Comparison of ENCODE assay signal across 8 cellular contexts in the genomic region with DNA sequence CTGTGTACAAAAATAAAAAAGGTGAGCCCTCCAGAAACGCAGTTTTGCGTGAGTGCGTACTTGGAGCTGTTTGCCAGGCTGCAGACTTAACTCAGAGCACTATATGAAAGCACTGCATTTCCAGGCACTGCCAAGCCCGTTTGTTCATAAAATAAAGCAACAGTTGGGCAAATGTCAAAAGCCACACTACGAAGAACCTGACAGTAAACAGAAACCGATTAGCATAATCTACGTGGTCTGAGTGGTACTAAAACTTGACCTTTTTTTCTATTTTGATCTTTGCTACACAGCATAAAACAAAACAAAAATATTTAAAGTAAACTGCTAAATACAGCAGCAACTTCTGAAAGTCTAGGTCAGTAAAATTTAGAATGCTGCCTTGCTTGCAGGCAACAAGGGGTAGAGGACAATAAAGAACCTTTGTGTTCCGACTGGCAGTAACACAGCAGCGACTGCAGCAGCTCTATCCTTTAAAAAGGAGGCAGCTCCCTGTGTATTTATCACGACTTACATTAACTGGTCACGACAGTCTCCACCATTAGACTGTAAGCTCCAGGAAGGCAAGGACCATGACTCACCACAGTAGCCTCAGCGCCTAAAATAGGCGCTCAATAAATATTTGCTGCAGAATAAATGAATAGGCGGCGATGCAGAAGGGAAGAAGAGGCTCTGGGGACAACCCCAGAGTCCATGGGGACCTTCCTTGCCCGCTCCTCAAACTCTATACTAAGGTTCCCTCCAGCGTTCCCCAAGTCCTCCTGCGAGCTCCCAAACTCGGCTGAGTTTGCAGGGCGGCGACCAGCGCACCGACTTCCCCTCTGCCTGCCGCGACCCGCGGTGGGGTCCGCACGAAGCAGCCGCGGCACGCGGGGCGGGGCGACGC. TPM values are rescaled to one million over a fixed set of nuclear protein-coding genes. Genes with fewer than 3 reads are reported as not detected.
DNase-seq lines count a peak whose midpoint lies in the region; ATAC-seq and TF ChIP-seq lines count a peak whose summit lies in the region.

No MANE protein-coding gene starts in this region.

- H3K36me3 ChIP-seq in mucosa of descending colon (ENCODE audit: low read depth) = no peaks in the 10 kb centered on the region

- H3K36me3 Mint-ChIP-seq in CD4-positive, alpha-beta T cell (ENCODE audit: low read depth) = peaks cover 50% of the 10 kb centered on the region
- H3K36me3 Mint-ChIP-seq in effector memory CD8-positive, alpha-beta T cell (ENCODE audit: insufficient read depth) = peaks cover 19% of the 10 kb centered on the region

- H3K4me3 Mint-ChIP-seq in CD4-positive, alpha-beta T cell = peak overlapping the region; percentile 99
- H3K4me3 Mint-ChIP-seq in effector memory CD8-positive, alpha-beta T cell = peak overlapping the region; percentile 89 to 95

- TF ChIP-seq CTCF in CD4-positive, alpha-beta T cell (IDR thresholded peaks at IDR 0.05) = no peak
- TF ChIP-seq CTCF in HL-60 (IDR thresholded peaks at IDR 0.05; ENCODE audit: insufficient read depth, low read length) (no peak), mucosa of descending colon (IDR thresholded peaks at IDR 0.05) (no peak)

- peak overlapping the region; percentile 98 for H3K27ac Mint-ChIP-seq in CD4-positive, alpha-beta T cell
- peak overlapping the region; percentile 96 for H3K27ac Mint-ChIP-seq in effector memory CD8-positive, alpha-beta T cell

- CTCF ChIA-PET in CD4-positive, alpha-beta T cell (lab: Charles Lee) = no interaction called here

- H3K27me3 ChIP-seq in CD4-positive, alpha-beta T cell (ENCODE audit: control insufficient read depth, insufficient read depth, low read length) = no peaks in the 10 kb centered on the region
- no peaks in the 10 kb centered on the region for H3K27me3 ChIP-seq in HL-60 (ENCODE audit: insufficient read depth, poor library complexity, severe bottlenecking)

- H3K4me3 ChIP-seq in HL-60 (replicated peaks; ENCODE audit: insufficient read depth, low read length) (peak overlapping the region; percentile 92), mucosa of descending colon (peak overlapping the region; percentile 60)

- H3K27me3 Mint-ChIP-seq in CD4-positive, alpha-beta T cell = no peaks in the 10 kb centered on the region
- H3K27me3 Mint-ChIP-seq in effector memory CD8-positive, alpha-beta T cell = no peaks in the 10 kb centered on the region

- no peak for ATAC-seq in CD4-positive, alpha-beta T cell (ENCODE audit: poor library complexity)
- ATAC-seq in GM19328 (IDR thresholded peaks at IDR 0.05; ENCODE audit: unreplicated experiment) = peak; percentile 10
- ATAC-seq in effector memory CD8-positive, alpha-beta T cell (replicated peaks) = no peak
- peak; percentile 9 for ATAC-seq in mucosa of descending colon
- ATAC-seq in GM21360 (IDR thresholded peaks at IDR 0.05; ENCODE audit: unreplicated experiment) = no peak

- H3K4me1 ChIP-seq in mucosa of descending colon (ENCODE audit: low read depth) = peaks cover 16% of the 10 kb centered on the region

- intact Hi-C loops in CD4-positive, alpha-beta T cell (cut with DNase I, micrococcal nuclease) = loop anchor here (1.0 to 10.0 kb wide), 6 partner anchors 45 to 137 kb away; partner anchors contain the start of gene TAF4B (in 1 of the 2)
- intact Hi-C loops in mucosa of descending colon (cut with DNase I, micrococcal nuclease) = loop anchor here in 1 of 2 donors (10.0 kb wide), 1 partner anchor 135 kb away; the partner anchor contains the start of gene TAF4B

- H3K9me3 Mint-ChIP-seq in CD4-positive, alpha-beta T cell = no peaks in the 10 kb centered on the region
- no peaks in the 10 kb centered on the region for H3K9me3 Mint-ChIP-seq in effector memory CD8-positive, alpha-beta T cell

- POLR2A ChIA-PET in CD4-positive, alpha-beta T cell (lab: Charles Lee) = interaction anchor here (0.7 to 1.6 kb wide), 5 partner anchors 30 to 138 kb away, joined by 3 to 8 read pairs (median 4); partner anchors contain the start of gene PSMA8

- peaks cover 62% of the 10 kb centered on the region for H3K4me1 Mint-ChIP-seq in CD4-positive, alpha-beta T cell (ENCODE audit: low read depth)
- H3K4me1 Mint-ChIP-seq in effector memory CD8-positive, alpha-beta T cell (ENCODE audit: low read depth in 2 of 2) = peaks cover 20 to 33% of the 10 kb centered on the region in 2 donors

- no peak for DNase-seq in CD4-positive, alpha-beta T cell
- DNase-seq in HL-60 (ENCODE audit: low read depth in 1 of 2, low spot score in 1 of 2) = peak in 1 of 2 experiments; percentile 45
- peak; percentile 39 for DNase-seq in SK-N-DZ (ENCODE audit: low spot score)
- peak in 2 of 3 experiments; percentile 0 to 5 for DNase-seq in effector memory CD8-positive, alpha-beta T cell
- peak in 1 of 3 donors; percentile 24 for DNase-seq in mucosa of descending colon
- DNase-seq in NCI-H2081 treated with DMSO at 0.1 percent for 48 hours (lab: John Stamatoyannopoulos, UW) = no peak

- H3K9me3 ChIP-seq in CD4-positive, alpha-beta T cell (ENCODE audit: control insufficient read depth, low read length) = no peaks in the 10 kb centered on the region
- H3K9me3 ChIP-seq in mucosa of descending colon = no peaks in the 10 kb centered on the region

- H3K27ac ChIP-seq in CD4-positive, alpha-beta T cell (ENCODE audit: low read depth, low read length) = peak overlapping the region; percentile 96
- peak overlapping the region; percentile 96 for H3K27ac ChIP-seq in HL-60 (replicated peaks)

RNA-seq across cellular contexts. Expression of gene SS18, which starts 0.9 kb away (rescaled TPM):
- 10 to 100 TPM; 40.4 to 41.7 TPM for total RNA-seq in CD4-positive, alpha-beta T cell
- 104 and 110 TPM in 2 replicates for polyA plus RNA-seq in SK-N-DZ (2014; cell fraction: cytosol; rRNA removed)
- 88.2 and 313 TPM in 2 replicates for polyA plus RNA-seq in SK-N-DZ (2014; cell fraction: nucleus; rRNA removed)
- total RNA-seq in mucosa of descending colon = 10 to 100 TPM; 45.5 to 61.8 (median 55.7) TPM

RNA-seq across cellular contexts. Expression of gene PSMA8, which starts 44.2 kb away (rescaled TPM):
- under 1 TPM in 1 of 2 experiments, not detected in 1; 0.27 TPM for total RNA-seq in CD4-positive, alpha-beta T cell
- polyA plus RNA-seq in SK-N-DZ (2014; cell fraction: cytosol; rRNA removed) = not detected in 2 replicates
- polyA plus RNA-seq in SK-N-DZ (2014; cell fraction: nucleus; rRNA removed) = not detected in 2 replicates
- not detected for total RNA-seq in mucosa of descending colon

Comparison
In these comparisons a context has a peak if more than half of its experiments do, and no peak if none do; other contexts are left out.
1. ATAC-seq: peak in GM19328 (single experiment) and mucosa of descending colon (single experiment); none in CD4-positive, alpha-beta T cell (single experiment), effector memory CD8-positive, alpha-beta T cell (single experiment) and GM21360 (single experiment).
2. DNase-seq: peak in SK-N-DZ (single experiment) and effector memory CD8-positive, alpha-beta T cell (2 of 3); none in CD4-positive, alpha-beta T cell (0 of 10) and NCI-H2081 treated with DMSO at 0.1 percent for 48 hours (single experiment).